13 cellular contexts compared by ENCODE assay signal in the genomic region with DNA sequence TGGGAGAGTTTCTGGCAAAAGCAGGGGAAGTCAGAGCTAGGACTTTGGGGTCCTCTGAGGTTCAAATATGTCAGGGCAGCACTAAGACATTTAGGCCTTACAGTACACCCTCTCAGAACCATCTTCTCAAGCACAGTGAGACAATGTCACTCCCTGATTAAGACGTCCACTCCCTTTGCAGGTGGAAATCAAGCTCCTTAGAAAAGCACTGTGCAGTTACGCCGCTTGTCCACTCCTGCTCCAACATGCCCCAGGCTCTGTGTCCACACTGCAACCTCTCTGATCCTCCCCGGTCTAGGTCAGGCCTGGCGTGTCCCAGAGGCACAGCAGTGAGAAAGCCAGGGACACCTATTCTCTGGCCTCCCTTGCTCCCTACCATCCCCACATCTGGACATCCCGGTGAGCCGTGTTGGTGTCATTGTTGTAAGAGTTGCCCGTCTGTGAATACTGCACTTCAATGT.
DNase-seq lines count a peak whose midpoint lies in the region; ATAC-seq and TF ChIP-seq lines count a peak whose summit lies in the region.
"Had no signal": no experiment of that assay in that cellular context is flagged by ENCODE, and none has a peak within 500 bp of the region (broad histone marks: within the 10 kb centered on the region; RNA-seq: fewer than 3 reads in every experiment).

No MANE protein-coding gene starts in this region.

- H3K9me3 ChIP-seq in colonic mucosa = no peaks in the 10 kb centered on the region
- H3K9me3 ChIP-seq in aorta (ENCODE audit: control insufficient read depth, low read length) = no peaks in the 10 kb centered on the region
- H3K9me3 ChIP-seq: BE2C, Peyer's patch had no signal

- H3K36me3 ChIP-seq in colonic mucosa (no peaks in the 10 kb centered on the region), aorta (ENCODE audit: control insufficient read depth in 1 of 2, insufficient read depth in 2 of 2, low read length in 1 of 2) (no peaks in the 10 kb centered on the region)
- H3K36me3 ChIP-seq: BE2C, Peyer's patch had no signal

- ATAC-seq in GM18517 (IDR thresholded peaks at IDR 0.05; ENCODE audit: unreplicated experiment) (peak; percentile 8), GM19463 (IDR thresholded peaks at IDR 0.05; ENCODE audit: unreplicated experiment) (peak; percentile 6), HG03135 (IDR thresholded peaks at IDR 0.05; ENCODE audit: unreplicated experiment) (peak; percentile 33), aorta (ENCODE audit: low FRiP score) (no peak)

- in situ Hi-C loops in GM13977 (cut with MboI; ENCODE audit: low pct_unique_long_range_greater_than_20kb, low sequenced_read_pairs, unreplicated experiment) = no loop called here

- H3K27me3 ChIP-seq in colonic mucosa (no peaks in the 10 kb centered on the region), aorta (ENCODE audit: control insufficient read depth in 1 of 2, insufficient read depth in 2 of 2, low read length in 1 of 2) (no peaks in the 10 kb centered on the region)
- H3K27me3 ChIP-seq: BE2C, Peyer's patch had no signal

- H3K27ac ChIP-seq in colonic mucosa (no peak overlapping the region), aorta (ENCODE audit: low read depth in 1 of 2, low read length in 2 of 2) (no peak overlapping the region)
- H3K27ac ChIP-seq: Peyer's patch had no signal

- 97 to 98% methylated on average over 8 of the region's 8 CpGs for WGBS in aorta, 2 donors

- intact Hi-C loops in colonic mucosa (cut with DNase I) (no loop called here), aorta (cut with DNase I) (no loop called here)

- H3K4me1 ChIP-seq in colonic mucosa = no peaks in the 10 kb centered on the region
- H3K4me1 ChIP-seq in aorta (ENCODE audit: control insufficient read depth in 1 of 2, insufficient read depth in 2 of 2, low read length in 2 of 2) = peaks cover 0 to 5% of the 10 kb centered on the region in 2 donors
- H3K4me1 ChIP-seq: BE2C, Peyer's patch had no signal

- TF ChIP-seq CTCF in colonic mucosa (IDR thresholded peaks at IDR 0.05) (no peak), GM13977 (IDR thresholded peaks at IDR 0.05; ENCODE audit: extremely low read depth, insufficient read depth, missing control alignments) (no peak)

- H3K4me3 ChIP-seq in colonic mucosa = no peak overlapping the region
- no peak overlapping the region for H3K4me3 ChIP-seq in aorta (ENCODE audit: low read length in 2 of 2)
- H3K4me3 ChIP-seq: Peyer's patch had no signal

- no peak overlapping the region for H3K9ac ChIP-seq in colonic mucosa (ENCODE audit: low read depth in 2 of 2, low read length in 2 of 2)

- DNase-seq in colonic mucosa (peak; percentile 5), GM13977 (ENCODE audit: low spot score) (no peak), SK-N-DZ (ENCODE audit: low spot score) (no peak), aorta (no peak), iPS-NIHi11 (ENCODE audit: low spot score) (no peak)
- DNase-seq: activated CD4-positive, alpha-beta memory T cell treated with anti-CD3 and anti-CD28 coated beads for 36 hours; BE2C; cortex of kidney; Peyer's patch; substantia nigra had no signal
